Comparison of ENCODE assay signal across 9 cellular contexts in genomic region chr7:140005754-140006503, GRCh38. TPM values are rescaled to one million over a fixed set of nuclear protein-coding genes. Genes with fewer than 3 reads are reported as not detected.
DNase-seq lines count a peak whose midpoint lies in the region; ATAC-seq and TF ChIP-seq lines count a peak whose summit lies in the region.
"Had no signal": no experiment of that assay in that cellular context is flagged by ENCODE, and none has a peak within 500 bp of the region (broad histone marks: within the 10 kb centered on the region; RNA-seq: fewer than 3 reads in every experiment).

No MANE protein-coding gene starts in this region.

- no peaks in the 10 kb centered on the region for H3K79me2 ChIP-seq in OCI-LY3 (ENCODE audit: low read length)

- intact Hi-C loops in psoas muscle (cut with DNase I): loop anchor here in 1 of 2 donors (10.0 kb wide), 1 partner anchor 231 kb away; the partner anchor contains the start of gene HIPK2

- no peaks in the 10 kb centered on the region for H3K9me3 ChIP-seq in OCI-LY3 (ENCODE audit: insufficient read depth, low read length)
- no peaks in the 10 kb centered on the region for H3K9me3 ChIP-seq in psoas muscle

- DNase-seq in DMS 273 (lab: John Stamatoyannopoulos, UW; ENCODE audit: unreplicated experiment) (peak; percentile 33), DMS 273 treated with DMSO at 0.1 percent for 48 hours (lab: John Stamatoyannopoulos, UW) (no peak), fibroblast of mammary gland (ENCODE audit: low read depth) (peak; percentile 24), psoas muscle (no peak), superior temporal gyrus (ENCODE audit: extremely low spot score) (no peak), NCI-H187 treated with DMSO at 0.1 percent for 48 hours (lab: John Stamatoyannopoulos, UW) (no peak)
- DNase-seq: NCI-H526 treated with DMSO at 0.1 percent for 48 hours had no signal

- TF ChIP-seq CTCF in OCI-LY3 (IDR thresholded peaks at IDR 0.05; ENCODE audit: low read depth, low read length) (peak; percentile 31; the same call in 1 of the 2 replicates), fibroblast of mammary gland (conservative IDR thresholded peaks at IDR 0.05; ENCODE audit: control insufficient read depth, insufficient read depth, low read depth, low read length) (peak; percentile 30), psoas muscle (IDR thresholded peaks at IDR 0.05) (peak; percentile 18)

- no peak overlapping the region for H2AFZ ChIP-seq in OCI-LY3 (ENCODE audit: low read depth, low read length)

- 0 out of 2 replicates have a peak, but pooled peaks cover 3% of the 10 kb centered on the region for H3K4me1 ChIP-seq in OCI-LY3 (ENCODE audit: low read length)
- H3K4me1 ChIP-seq in psoas muscle: no peaks in the 10 kb centered on the region

- peak in 1 of 4 donors; percentile 31 for ATAC-seq in psoas muscle
- ATAC-seq in GM19455 (IDR thresholded peaks at IDR 0.05; ENCODE audit: unreplicated experiment): no peak

- no peak overlapping the region for H3K4me2 ChIP-seq in OCI-LY3 (ENCODE audit: low read length)

- H3K36me3 ChIP-seq in OCI-LY3 (replicated peaks; ENCODE audit: low read depth, low read length) (no peaks in the 10 kb centered on the region), psoas muscle (ENCODE audit: insufficient read depth in 1 of 2, low read depth in 1 of 2) (no peaks in the 10 kb centered on the region)

- H3K4me3 ChIP-seq in OCI-LY3 (ENCODE audit: low read length) (no peak overlapping the region), fibroblast of mammary gland (ENCODE audit: control insufficient read depth, low read depth, low read length) (no peak overlapping the region), psoas muscle (no peak overlapping the region)

- 48 to 50% (median 49%) methylated on average over 13 of the region's 13 CpGs for WGBS in psoas muscle, 3 donors

- H3K27me3 ChIP-seq in OCI-LY3 (ENCODE audit: low read depth, low read length) (peaks cover 15% of the 10 kb centered on the region; the same call in 1 of the 2 replicates), psoas muscle (ENCODE audit: insufficient read depth in 3 of 3, low read length in 2 of 3) (peaks cover 0 to 3% (median 0%) of the 10 kb centered on the region in 3 donors)

- no peaks in the 10 kb centered on the region for H4K20me1 ChIP-seq in OCI-LY3 (ENCODE audit: insufficient read depth, low read length)

- H3K9ac ChIP-seq in OCI-LY3 (ENCODE audit: low read length): no peak overlapping the region

- H3K27ac ChIP-seq in OCI-LY3 (ENCODE audit: low read length) (no peak overlapping the region), psoas muscle (no peak overlapping the region)

RNA-seq across cellular contexts. Expression of gene PARP12, which starts 56.8 kb away (rescaled TPM):
- 1 to 10 TPM; 4.3 to 5.5 (median 5.0) TPM for total RNA-seq in psoas muscle
- 1 to 10 TPM; 4.6 to 6.9 (median 5.2) TPM for polyA plus RNA-seq in psoas muscle

Comparison
In these comparisons a context has a peak if more than half of its experiments do, and no peak if none do; other contexts are left out.
1. DNase-seq: peak in DMS 273 (single experiment) and fibroblast of mammary gland (single experiment); none in DMS 273 treated with DMSO at 0.1 percent for 48 hours (single experiment), psoas muscle (0 of 2), superior temporal gyrus (single experiment) and NCI-H187 treated with DMSO at 0.1 percent for 48 hours (single experiment).
2. Peak in every context shown above with its lines, with median percentiles within 50 percentile points of each other: CTCF ChIP-seq.